9 cellular contexts compared by ENCODE assay signal in the genomic region with DNA sequence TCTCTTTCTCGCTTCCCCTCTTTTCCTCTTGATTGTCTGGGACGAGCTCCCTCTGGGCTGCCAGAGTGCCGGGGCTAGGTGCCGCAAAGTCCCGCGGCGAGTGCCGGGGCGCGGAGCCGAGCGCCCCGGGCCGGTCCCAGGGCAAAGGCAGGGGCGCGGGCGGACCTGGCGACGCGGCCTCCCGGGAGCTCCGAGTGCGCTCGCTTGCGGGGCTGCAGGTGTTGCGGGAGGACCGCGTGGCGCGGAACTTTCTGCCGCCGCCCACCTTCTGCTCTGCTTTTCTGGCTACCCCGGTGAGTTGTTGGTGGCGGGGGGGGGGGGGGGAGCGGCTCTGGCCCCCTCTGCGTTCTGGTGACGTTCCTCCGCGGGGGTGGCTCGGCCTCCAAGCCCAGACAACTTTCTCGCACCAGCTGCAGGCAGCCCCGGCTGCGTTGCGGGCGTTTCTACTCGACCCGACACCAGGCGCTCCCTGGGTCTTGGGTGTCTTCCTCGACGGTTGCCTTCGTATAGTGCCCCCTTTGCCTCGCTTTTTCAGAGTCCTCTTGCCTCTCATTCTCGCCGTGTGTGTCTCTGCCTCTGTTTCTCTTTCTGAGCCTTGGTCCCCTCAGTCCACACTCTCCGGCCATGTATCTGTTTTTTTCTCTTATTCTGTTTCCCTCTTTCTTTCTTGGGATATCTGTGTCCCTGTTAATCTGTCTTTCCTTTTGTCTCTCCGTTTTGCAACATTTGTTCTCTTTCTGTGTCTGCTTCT. TPM values are rescaled to one million over a fixed set of nuclear protein-coding genes. Genes with fewer than 3 reads are reported as not detected.
DNase-seq lines count a peak whose midpoint lies in the region; ATAC-seq and TF ChIP-seq lines count a peak whose summit lies in the region.
"Had no signal": no experiment of that assay in that cellular context is flagged by ENCODE, and none has a peak within 500 bp of the region (broad histone marks: within the 10 kb centered on the region; RNA-seq: fewer than 3 reads in every experiment).

No MANE protein-coding gene starts in this region.

- intact Hi-C loops in gastrocnemius medialis (cut with DNase I; ENCODE audit: low total_unique reads) = no loop called here

- H3K27ac ChIP-seq in RWPE2 (ENCODE audit: poor library complexity, severe bottlenecking) = no peak overlapping the region
- no peak overlapping the region for H3K27ac ChIP-seq in rectal smooth muscle tissue (ENCODE audit: low read depth, low read length)
- H3K27ac ChIP-seq in gastrocnemius medialis = no peak overlapping the region

- peak overlapping the region; percentile 29 for H3K4me3 ChIP-seq in RWPE2 (ENCODE audit: severe bottlenecking)
- peak overlapping the region; percentile 39 for H3K4me3 ChIP-seq in rectal smooth muscle tissue (ENCODE audit: low read length)
- no peak overlapping the region for H3K4me3 ChIP-seq in gastrocnemius medialis

- no peak for TF ChIP-seq POLR2A in gastrocnemius medialis (IDR thresholded peaks at IDR 0.05)

- ATAC-seq in RWPE2 (ENCODE audit: low read depth) = peak; percentile 11; the same call in 2 of the 3 replicates
- no peak for ATAC-seq in gastrocnemius medialis
- ATAC-seq in GM18867 (IDR thresholded peaks at IDR 0.05; ENCODE audit: unreplicated experiment) = no peak
- ATAC-seq: naive thymus-derived CD4-positive, alpha-beta T cell had no signal

- H3K9me3 ChIP-seq in RWPE2 (ENCODE audit: severe bottlenecking) = no peaks in the 10 kb centered on the region
- no peaks in the 10 kb centered on the region for H3K9me3 ChIP-seq in gastrocnemius medialis

- in situ Hi-C loops in gastrocnemius medialis (cut with MboI; ENCODE audit: low sequenced_read_pairs in 4 of 4) = no loop called here

- H3K27me3 ChIP-seq in RWPE2 (ENCODE audit: insufficient read depth, poor library complexity, severe bottlenecking) = peaks cover 76% of the 10 kb centered on the region
- H3K27me3 ChIP-seq in rectal smooth muscle tissue (ENCODE audit: control insufficient read depth, insufficient read depth, low read length) = peaks cover 3% of the 10 kb centered on the region
- H3K27me3 ChIP-seq in gastrocnemius medialis = peaks cover 5 to 22% (median 15%) of the 10 kb centered on the region in 3 donors

- CTCF ChIA-PET in HEK293T (lab: Yijun Ruan, JAX) = no interaction called here

- POLR2A ChIA-PET in HEK293T (lab: Yijun Ruan, JAX) = interaction anchor here (1.2 kb wide), 1 partner anchor 423 kb away, joined by 3 read pairs; no protein-coding TSS in a partner anchor

- DNase-seq in HEK293T (ENCODE audit: extremely low spot score) = peak; percentile 23
- peak; percentile 32 for DNase-seq in RWPE2 (ENCODE audit: low spot score)
- peak in 26 of 51 donors; percentile 1 to 58 (median 22) for DNase-seq in hypothalamus (lab: John Stamatoyannopoulos, UW)
- no peak for DNase-seq in gastrocnemius medialis
- no peak for DNase-seq in HPDE6-E6E7 (ENCODE audit: extremely low spot score)
- DNase-seq: activated naive CD4-positive, alpha-beta T cell treated with Interleukin-2 at 50 U/mL for 16 hours; naive thymus-derived CD4-positive, alpha-beta T cell had no signal

- H3K36me3 ChIP-seq in RWPE2 (ENCODE audit: low read depth) (no peaks in the 10 kb centered on the region), rectal smooth muscle tissue (ENCODE audit: control insufficient read depth, insufficient read depth, low read length) (no peaks in the 10 kb centered on the region), gastrocnemius medialis (no peaks in the 10 kb centered on the region)

- no peak overlapping the region for H3K9ac ChIP-seq in rectal smooth muscle tissue (ENCODE audit: low read length)

- no peaks in the 10 kb centered on the region for H3K4me1 ChIP-seq in RWPE2 (ENCODE audit: insufficient read depth, poor library complexity, severe bottlenecking)
- H3K4me1 ChIP-seq in rectal smooth muscle tissue (ENCODE audit: control insufficient read depth, insufficient read depth, low read length) = no peaks in the 10 kb centered on the region
- no peaks in the 10 kb centered on the region for H3K4me1 ChIP-seq in gastrocnemius medialis

- TF ChIP-seq CTCF in RWPE2 (IDR thresholded peaks at IDR 0.05; ENCODE audit: poor library complexity, severe bottlenecking) = no peak
- no peak for TF ChIP-seq CTCF in gastrocnemius medialis (IDR thresholded peaks at IDR 0.05 in 4 of 5, conservative IDR thresholded peaks at IDR 0.05 in 1 of 5)

TF ChIP-seq in HEK293T, 16 proteins besides CTCF, POLR2A, EP300 and RAD21:
- TF ChIP-seq L3MBTL2 (conservative IDR thresholded peaks at IDR 0.05) (peak; percentile 69), BHLHE40 (IDR thresholded peaks at IDR 0.05; ENCODE audit: borderline replicate concordance) (no peak)

RNA-seq across cellular contexts. Expression of a gene that starts 0.8 kb away (rescaled TPM):
- under 1 TPM in 1 of 4 donors, not detected in 3; 0.10 TPM for total RNA-seq in gastrocnemius medialis

Comparison
In these comparisons a context has a peak if more than half of its experiments do, and no peak if none do; other contexts are left out.
1. DNase-seq: peak in HEK293T (single experiment), RWPE2 (single experiment) and hypothalamus (26 of 51); none in gastrocnemius medialis (0 of 2) and HPDE6-E6E7 (single experiment).
2. H3K4me3 ChIP-seq: peak in RWPE2 (single experiment) and rectal smooth muscle tissue (single experiment); none in gastrocnemius medialis (0 of 4).